In the genomic region with DNA sequence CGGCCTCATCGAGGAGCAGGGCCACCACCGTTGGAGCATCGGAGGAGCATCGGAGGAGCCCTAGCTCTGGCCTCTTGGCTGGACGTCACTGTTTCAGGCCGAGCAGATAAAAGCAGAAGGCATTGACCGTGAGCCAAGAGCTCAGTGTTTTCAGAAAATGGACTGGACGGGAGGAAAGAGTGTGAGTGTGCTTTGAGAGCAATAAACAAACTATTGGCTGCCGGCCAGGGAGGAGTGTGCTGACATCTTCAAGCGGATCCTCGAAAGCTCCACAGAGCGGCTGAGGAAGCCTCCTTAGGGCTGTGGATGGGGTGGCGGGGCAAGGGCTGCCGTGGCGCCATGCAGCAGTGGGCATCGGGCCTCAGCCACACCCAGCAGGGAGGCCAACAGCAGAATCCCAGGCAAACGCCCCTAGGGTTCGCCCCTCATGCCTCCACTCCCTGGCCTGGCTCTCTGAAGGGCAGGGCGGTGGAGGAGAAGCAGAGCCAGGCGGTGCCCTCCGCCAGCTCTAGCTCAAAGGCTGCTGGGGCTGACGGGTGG, we compare ENCODE assay signal across 9 cellular contexts. TPM values are rescaled to one million over a fixed set of nuclear protein-coding genes. Genes with fewer than 3 reads are reported as not detected.
DNase-seq lines count a peak whose midpoint lies in the region; ATAC-seq, FAIRE-seq and TF ChIP-seq lines count a peak whose summit lies in the region.
"Had no signal": no experiment of that assay in that cellular context is flagged by ENCODE, and none has a peak within 500 bp of the region (broad histone marks: within the 10 kb centered on the region; RNA-seq: fewer than 3 reads in every experiment).

No MANE protein-coding gene starts in this region.

- TF ChIP-seq POLR2A in heart left ventricle (IDR thresholded peaks at IDR 0.05) (no peak), thyroid gland (IDR thresholded peaks at IDR 0.05) (no peak), GM12892 (IDR thresholded peaks at IDR 0.05; ENCODE audit: low read depth, low read length) (no peak), lower leg skin (IDR thresholded peaks at IDR 0.05) (no peak)

- ATAC-seq in heart left ventricle: peak; percentile 45 to 74 (median 64)

- H3K27ac ChIP-seq in heart left ventricle (no peak overlapping the region), thyroid gland (no peak overlapping the region)
- H3K27ac ChIP-seq: parathyroid adenoma had no signal

- no peak for TF ChIP-seq CTCF in heart left ventricle (IDR thresholded peaks at IDR 0.05)
- no peak for TF ChIP-seq CTCF in thyroid gland (IDR thresholded peaks at IDR 0.05)
- no peak for TF ChIP-seq CTCF in lower leg skin (IDR thresholded peaks at IDR 0.05)

- intact Hi-C loops in heart left ventricle (cut with DNase I) (no loop called here), thyroid gland (cut with DNase I) (no loop called here), lower leg skin (cut with DNase I; ENCODE audit: low total_unique reads) (no loop called here)

- WGBS in heart left ventricle, 4 donors: 31 to 54% (median 38%) methylated on average over 17 to 23 of the region's 23 CpGs
- WGBS in thyroid gland, 2 donors: 28 to 38% methylated on average over 21 to 22 of the region's 23 CpGs
- 55 to 75% methylated on average over 23 of the region's 23 CpGs for WGBS in lower leg skin, 2 donors

- peak overlapping the region in 1 of 12 donors; percentile 6 for H3K4me3 ChIP-seq in heart left ventricle
- H3K4me3 ChIP-seq in thyroid gland (replicated peaks in 1 of 3): no peak overlapping the region
- no peak overlapping the region for H3K4me3 ChIP-seq in lower leg skin (ENCODE audit: low read depth, poor library complexity, severe bottlenecking)

- H3K4me1 ChIP-seq in heart left ventricle (peaks cover 0 to 16% (median 8%) of the 10 kb centered on the region in 12 donors), thyroid gland (peaks cover 0 to 12% of the 10 kb centered on the region in 2 donors)
- H3K4me1 ChIP-seq: parathyroid adenoma had no signal

- DNase-seq in DMS53 (lab: John Stamatoyannopoulos, UW): peak; percentile 75
- no peak for DNase-seq in DMS53 treated with DMSO at 0.1 percent for 48 hours (lab: John Stamatoyannopoulos, UW; ENCODE audit: unreplicated experiment)
- peak; percentile 58 for DNase-seq in SHP77 treated with DMSO at 0.1 percent for 48 hours (lab: John Stamatoyannopoulos, UW)
- peak in 4 of 5 donors; percentile 40 to 74 (median 68) for DNase-seq in heart left ventricle
- DNase-seq in thyroid gland: peak; percentile 60 to 69
- DNase-seq in GF-D8 (lab: John Stamatoyannopoulos, UW): no peak
- no peak for DNase-seq in GM12892 (ENCODE audit: insufficient read length)
- no peak for DNase-seq in lower leg skin (ENCODE audit: low spot score in 2 of 2)

- peaks cover 0 to 15% (median 0%) of the 10 kb centered on the region in 9 donors for H3K27me3 ChIP-seq in heart left ventricle
- H3K27me3 ChIP-seq in thyroid gland: no peaks in the 10 kb centered on the region

- FAIRE-seq in GM12892 (lab: Jason Lieb, UNC): no peak

- H3K9me3 ChIP-seq in heart left ventricle (no peaks in the 10 kb centered on the region), thyroid gland (no peaks in the 10 kb centered on the region)

- H3K36me3 ChIP-seq in heart left ventricle: no peaks in the 10 kb centered on the region
- no peaks in the 10 kb centered on the region for H3K36me3 ChIP-seq in thyroid gland

RNA-seq across cellular contexts. Expression of a gene that starts 41.8 kb away (rescaled TPM):
- total RNA-seq in heart left ventricle (10 to 100 TPM in 7 of 9 donors, 1 to 10 TPM in 2; 6.5 to 54.9 (median 14.4) TPM), thyroid gland (10 to 100 TPM; 12.9 to 29.1 (median 17.6) TPM), lower leg skin (100 to 1,000 TPM in 1 of 4 donors, 10 to 100 TPM in 3; 52.6 to 114 (median 56.1) TPM)
- 10 to 100 TPM in 1 of 2 donors, 1 to 10 TPM in 1; 3.4 to 42.9 TPM for polyA plus RNA-seq in heart left ventricle
- 0.17 TPM for polyA plus RNA-seq in GM12892 (2012; ENCODE audit: missing spikeins)

Comparison
In these comparisons a context has a peak if more than half of its experiments do, and no peak if none do; other contexts are left out.
1. DNase-seq: peak in DMS53 (single experiment), SHP77 treated with DMSO at 0.1 percent for 48 hours (single experiment), heart left ventricle (4 of 5) and thyroid gland (2 of 2); none in DMS53 treated with DMSO at 0.1 percent for 48 hours (single experiment), GF-D8 (single experiment), GM12892 (single experiment) and lower leg skin (0 of 2).